ENCODE assay signal across 9 cellular contexts in genomic region chr2:101328474-101329007, GRCh38. TPM values are rescaled to one million over a fixed set of nuclear protein-coding genes. Genes with fewer than 3 reads are reported as not detected.
DNase-seq lines count a peak whose midpoint lies in the region; ATAC-seq, FAIRE-seq and TF ChIP-seq lines count a peak whose summit lies in the region.
"Had no signal": no experiment of that assay in that cellular context is flagged by ENCODE, and none has a peak within 500 bp of the region (broad histone marks: within the 10 kb centered on the region; RNA-seq: fewer than 3 reads in every experiment).

No MANE protein-coding gene starts in this region.

- FAIRE-seq in keratinocyte (lab: Jason Lieb, UNC): peak; percentile 95

- H2AFZ ChIP-seq in keratinocyte (ENCODE audit: control insufficient read depth, low read length): no peak overlapping the region

- no peaks in the 10 kb centered on the region for H3K9me3 ChIP-seq in T-helper 17 cell (ENCODE audit: control insufficient read depth, low read length, poor library complexity, severe bottlenecking)
- no peaks in the 10 kb centered on the region for H3K9me3 ChIP-seq in keratinocyte (ENCODE audit: control insufficient read depth, low read depth, low read length)

- dilution Hi-C loops in keratinocyte (cut with MboI; ENCODE audit: extremely low pct_ligation_motif_present, low sequenced_read_pairs): no loop called here

- DNase-seq in CD1c-positive myeloid dendritic cell (ENCODE audit: extremely low spot score) (peak; percentile 90), HFF-Myc (ENCODE audit: extremely low read depth, low read depth) (peak; percentile 56), T-helper 17 cell (no peak), keratinocyte (ENCODE audit: low read depth, low spot score) (no peak), NCI-H82 (lab: John Stamatoyannopoulos, UW) (no peak), putamen (ENCODE audit: low spot score) (no peak), D341Med (ENCODE audit: low spot score) (no peak)

- H3K36me3 Mint-ChIP-seq in T-helper 17 cell (ENCODE audit: low read depth): no peaks in the 10 kb centered on the region
- H3K36me3 Mint-ChIP-seq: brain had no signal

- no peak for TF ChIP-seq CTCF in HFF-Myc (IDR thresholded peaks at IDR 0.05; ENCODE audit: low read depth, low read length, missing control alignments)
- TF ChIP-seq CTCF in keratinocyte (optimal IDR thresholded peaks at IDR 0.05 in 1 of 3, IDR thresholded peaks at IDR 0.05 in 1 of 3, conservative IDR thresholded peaks at IDR 0.05 in 1 of 3; ENCODE audit: extremely low read depth in 1 of 3, insufficient read depth in 2 of 3, low read length in 3 of 3): no peak

- H3K27ac Mint-ChIP-seq in T-helper 17 cell: no peak overlapping the region
- H3K27ac Mint-ChIP-seq: brain had no signal

- peak overlapping the region; percentile 75 for H3K4me2 ChIP-seq in keratinocyte (ENCODE audit: control insufficient read depth, extremely low read depth, insufficient read depth, low read depth, low read length)

- no peaks in the 10 kb centered on the region for H3K27me3 ChIP-seq in keratinocyte (ENCODE audit: control insufficient read depth, extremely low read depth, insufficient read depth, low read length)

- H3K9me1 ChIP-seq in keratinocyte (ENCODE audit: control insufficient read depth, extremely low read depth, insufficient read depth, low read length): no peaks in the 10 kb centered on the region

- H4K20me1 ChIP-seq in keratinocyte (ENCODE audit: control insufficient read depth, extremely low read depth, insufficient read depth, low read length): no peaks in the 10 kb centered on the region

- H3K4me1 Mint-ChIP-seq in T-helper 17 cell: peaks cover 22% of the 10 kb centered on the region

- H3K4me1 ChIP-seq in keratinocyte (ENCODE audit: control insufficient read depth, extremely low read depth, insufficient read depth, low read length): peaks cover 35% of the 10 kb centered on the region

- H3K4me3 Mint-ChIP-seq in T-helper 17 cell: no peak overlapping the region
- H3K4me3 Mint-ChIP-seq: brain had no signal

- no peaks in the 10 kb centered on the region for H3K27me3 Mint-ChIP-seq in T-helper 17 cell

- ATAC-seq in T-helper 17 cell (peak; percentile 86), HG03571 (IDR thresholded peaks at IDR 0.05; ENCODE audit: unreplicated experiment) (no peak)

- H3K4me3 ChIP-seq in HFF-Myc (replicated peaks; ENCODE audit: low read depth, low read length) (no peak overlapping the region), keratinocyte (ENCODE audit: control insufficient read depth in 2 of 3, extremely low read depth in 1 of 3, insufficient read depth in 2 of 3, low read depth in 1 of 3, low read length in 3 of 3) (peak overlapping the region in 2 of 3 experiments; percentile 34 to 54)

- H3K9ac ChIP-seq in keratinocyte (ENCODE audit: control insufficient read depth, extremely low read depth, insufficient read depth, low read length): peak overlapping the region; percentile 60

- H3K36me3 ChIP-seq in keratinocyte (ENCODE audit: control insufficient read depth in 2 of 2, extremely low read depth in 1 of 2, insufficient read depth in 2 of 2, low read length in 2 of 2): no peaks in the 10 kb centered on the region

- no peaks in the 10 kb centered on the region for H3K79me2 ChIP-seq in keratinocyte (ENCODE audit: control insufficient read depth, insufficient read depth, low read length)

- H3K27ac ChIP-seq in keratinocyte (ENCODE audit: control insufficient read depth, insufficient read depth, low read length): peak overlapping the region; percentile 82

RNA-seq across cellular contexts. Expression of gene RNF149, which starts 20.0 kb away (rescaled TPM):
- 100 to 1,000 TPM; 180 to 185 TPM for total RNA-seq in T-helper 17 cell
- polyA plus RNA-seq in keratinocyte: 40.5 to 68.0 TPM (median 47.1 TPM) in 3 replicates
- 33.8 TPM for polyA plus RNA-seq in keratinocyte (2011; ENCODE audit: low read depth)
- polyA plus RNA-seq in keratinocyte (2011; cell fraction: cytosol; rRNA removed): 14.7 and 27.4 TPM in 2 replicates
- 87.2 and 116 TPM in 2 replicates for polyA plus RNA-seq in keratinocyte (2011; cell fraction: nucleus; rRNA removed)
- 44.1 and 71.2 TPM in 2 replicates for polyA plus RNA-seq in keratinocyte (2012; ENCODE audit: low replicate concordance)
- 14.3 to 51.5 TPM (median 30.2 TPM) in 3 replicates for polyA minus RNA-seq in keratinocyte
- polyA minus RNA-seq in keratinocyte (2011; cell fraction: cytosol; rRNA and poly(A)+ RNA removed): 34.9 TPM
- polyA minus RNA-seq in keratinocyte (2011; cell fraction: nucleus; rRNA and poly(A)+ RNA removed): 64.6 and 83.7 TPM in 2 replicates

RNA-seq across cellular contexts. Expression of gene CREG2, which starts 58.8 kb away (rescaled TPM):
- total RNA-seq in T-helper 17 cell: under 1 TPM; 0.30 to 0.39 TPM
- 1.7 to 2.8 TPM (median 1.8 TPM) in 3 replicates for polyA plus RNA-seq in keratinocyte
- 0.20 TPM for polyA plus RNA-seq in keratinocyte (2011; ENCODE audit: low read depth)
- polyA plus RNA-seq in keratinocyte (2011; cell fraction: cytosol; rRNA removed): 1.3 and 3.0 TPM in 2 replicates
- polyA plus RNA-seq in keratinocyte (2011; cell fraction: nucleus; rRNA removed): 1.8 and 2.5 TPM in 2 replicates
- polyA plus RNA-seq in keratinocyte (2012; ENCODE audit: low replicate concordance): 0.54 and 1.1 TPM in 2 replicates
- 0.19 to 0.96 TPM in 2 of 3 replicates, not detected in the other for polyA minus RNA-seq in keratinocyte
- 0.96 TPM for polyA minus RNA-seq in keratinocyte (2011; cell fraction: cytosol; rRNA and poly(A)+ RNA removed)
- polyA minus RNA-seq in keratinocyte (2011; cell fraction: nucleus; rRNA and poly(A)+ RNA removed): 1.2 and 2.2 TPM in 2 replicates

Comparison
In these comparisons a context has a peak if more than half of its experiments do, and no peak if none do; other contexts are left out.
1. DNase-seq: peak in CD1c-positive myeloid dendritic cell (single experiment) and HFF-Myc (single experiment); none in T-helper 17 cell (0 of 3), keratinocyte (single experiment), NCI-H82 (single experiment), putamen (single experiment) and D341Med (single experiment).